33 cellular contexts compared by ENCODE assay signal in the genomic region with DNA sequence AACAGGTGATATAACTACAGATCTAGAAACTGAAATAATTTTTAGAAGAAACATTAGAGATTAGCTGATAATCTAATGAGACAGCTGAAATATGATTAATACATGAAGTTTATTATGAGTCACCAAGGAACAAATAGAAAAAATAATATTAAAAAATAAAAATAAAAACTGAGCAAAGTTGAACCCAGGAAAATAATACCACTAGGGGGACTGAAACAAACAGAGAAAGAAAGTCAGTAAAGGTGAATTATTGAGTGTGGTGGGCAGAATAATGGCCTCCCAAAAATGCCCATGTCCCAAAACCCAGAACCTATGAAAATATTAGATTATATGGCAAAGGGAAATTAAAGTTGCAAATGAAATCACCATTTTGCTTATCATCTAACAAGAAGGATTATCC.
"Had no signal": no experiment of that assay in that cellular context is flagged by ENCODE, and none has a peak within 500 bp of the region (broad histone marks: within the 10 kb centered on the region; RNA-seq: fewer than 3 reads in every experiment).

No MANE protein-coding gene starts in this region.

- H3K27ac ChIP-seq: brain microvascular endothelial cell, RWPE1, WERI-Rb-1 had no signal

- H3K27me3 ChIP-seq: brain microvascular endothelial cell, MG63 had no signal

- H3K4me3 Mint-ChIP-seq: activated CD4-positive, alpha-beta memory T cell treated with anti-CD3 and anti-CD28 coated beads, Interleukin-2, amount 10 ng/mL, durations not matched to agents 7 days and 5 days; activated CD8-positive, alpha-beta memory T cell treated with anti-CD3 and anti-CD28 coated beads, Interleukin-2, amount 10 ng/mL, durations not matched to agents 7 days and 5 days; activated naive CD8-positive, alpha-beta T cell treated with anti-CD3 and anti-CD28 coated beads for 36 hours; activated T-cell treated with anti-CD3 and anti-CD28 coated beads, Interleukin-2, amount 50 U/mL, for 72 hours; activated T-helper 17 cell treated with anti-CD3 and anti-CD28 coated beads, Interleukin-2, amount 50 U/mL, for 72 hours had no signal

- H3K9me3 ChIP-seq: MG63 had no signal

- H3K36me3 ChIP-seq: brain microvascular endothelial cell, MG63, WERI-Rb-1 had no signal

- H3K4me3 ChIP-seq: MG63 had no signal

- H3K36me3 Mint-ChIP-seq: activated CD8-positive, alpha-beta memory T cell treated with anti-CD3 and anti-CD28 coated beads, Interleukin-2, amount 10 ng/mL, durations not matched to agents 7 days and 5 days; activated naive CD8-positive, alpha-beta T cell treated with anti-CD3 and anti-CD28 coated beads for 36 hours had no signal

- H3K4me1 Mint-ChIP-seq: activated CD4-positive, alpha-beta memory T cell treated with anti-CD3 and anti-CD28 coated beads, Interleukin-2, amount 10 ng/mL, durations not matched to agents 7 days and 5 days; activated CD8-positive, alpha-beta memory T cell treated with anti-CD3 and anti-CD28 coated beads, Interleukin-2, amount 10 ng/mL, durations not matched to agents 7 days and 5 days; activated naive CD8-positive, alpha-beta T cell treated with anti-CD3 and anti-CD28 coated beads for 36 hours; activated T-helper 17 cell treated with anti-CD3 and anti-CD28 coated beads, Interleukin-2, amount 50 U/mL, for 72 hours had no signal

- H3K27me3 Mint-ChIP-seq: activated CD4-positive, alpha-beta memory T cell treated with anti-CD3 and anti-CD28 coated beads, Interleukin-2, amount 10 ng/mL, durations not matched to agents 7 days and 5 days; activated CD8-positive, alpha-beta memory T cell treated with anti-CD3 and anti-CD28 coated beads, Interleukin-2, amount 10 ng/mL, durations not matched to agents 7 days and 5 days; activated naive CD8-positive, alpha-beta T cell treated with anti-CD3 and anti-CD28 coated beads for 36 hours; activated T-helper 17 cell treated with anti-CD3 and anti-CD28 coated beads, Interleukin-2, amount 50 U/mL, for 72 hours had no signal

- DNase-seq: activated CD4-positive, alpha-beta memory T cell treated with anti-CD3 and anti-CD28 coated beads, Interleukin-2, amount 10 ng/mL, durations not matched to agents 7 days and 5 days; activated CD4-positive, alpha-beta T cell treated with anti-CD3 and anti-CD28 coated beads for 1 hour; activated CD4-positive, alpha-beta T cell treated with anti-CD3 and anti-CD28 coated beads for 48 hours; activated CD4-positive, CD25-positive, alpha-beta regulatory T cell; activated CD8-positive, alpha-beta memory T cell treated with anti-CD3 and anti-CD28 coated beads for 24 hours; activated CD8-positive, alpha-beta memory T cell treated with anti-CD3 and anti-CD28 coated beads, Interleukin-2, amount 10 ng/mL, durations not matched to agents 7 days and 5 days; activated CD8-positive, alpha-beta memory T cell treated with anti-CD3 and anti-CD28 coated beads, Interleukin-2, amount 50 U/mL, for 48 hours; activated effector memory CD4-positive, alpha-beta T cell treated with anti-CD3 and anti-CD28 coated beads, Interleukin-2, amount 50 U/mL, for 16 hours; activated naive CD4-positive, alpha-beta T cell; activated naive CD4-positive, alpha-beta T cell treated with anti-CD3 and anti-CD28 coated beads, Interleukin-2, amount 50 U/mL, for 16 hours; activated naive CD8-positive, alpha-beta T cell treated with anti-CD3 and anti-CD28 coated beads for 36 hours; activated T-cell treated with anti-CD3 and anti-CD28 coated beads, Interleukin-2, amount 50 U/mL, for 72 hours; amniotic stem cell; aorta; brain microvascular endothelial cell; Kasumi-1; KG1; MG63; NCI-H1048; NCI-H1105 treated with DMSO at 0.1 percent for 48 hours; NCI-H1436; NCI-H1694; NCI-H1930; NCI-H345; NCI-H524 treated with DMSO at 0.1 percent for 48 hours; NCI-H748 treated with DMSO at 0.1 percent for 48 hours; NK-92 treated with Interleukin-12 subunit alpha and Interleukin-12 subunit beta, amount 100 ng/mL, for 24 hours; PC-3; Right ventricle myocardium superior; T1000; WERI-Rb-1 had no signal

- H3K9me3 Mint-ChIP-seq: activated T-helper 17 cell treated with anti-CD3 and anti-CD28 coated beads, Interleukin-2, amount 50 U/mL, for 72 hours had no signal

- ATAC-seq: activated CD8-positive, alpha-beta memory T cell treated with anti-CD3 and anti-CD28 coated beads, Interleukin-2, amount 10 ng/mL, durations not matched to agents 7 days and 5 days; activated T-cell treated with anti-CD3 and anti-CD28 coated beads, Interleukin-2, amount 50 U/mL, for 72 hours; activated T-helper 17 cell treated with anti-CD3 and anti-CD28 coated beads, Interleukin-2, amount 50 U/mL, for 72 hours; PC-3 had no signal

- H3K27ac Mint-ChIP-seq: activated CD4-positive, alpha-beta memory T cell treated with anti-CD3 and anti-CD28 coated beads, Interleukin-2, amount 10 ng/mL, durations not matched to agents 7 days and 5 days; activated CD8-positive, alpha-beta memory T cell treated with anti-CD3 and anti-CD28 coated beads, Interleukin-2, amount 10 ng/mL, durations not matched to agents 7 days and 5 days; activated naive CD8-positive, alpha-beta T cell treated with anti-CD3 and anti-CD28 coated beads for 36 hours; activated T-cell treated with anti-CD3 and anti-CD28 coated beads, Interleukin-2, amount 50 U/mL, for 72 hours; activated T-helper 17 cell treated with anti-CD3 and anti-CD28 coated beads, Interleukin-2, amount 50 U/mL, for 72 hours had no signal
